Comparison of ENCODE assay signal across 1 cellular context in the genomic region with DNA sequence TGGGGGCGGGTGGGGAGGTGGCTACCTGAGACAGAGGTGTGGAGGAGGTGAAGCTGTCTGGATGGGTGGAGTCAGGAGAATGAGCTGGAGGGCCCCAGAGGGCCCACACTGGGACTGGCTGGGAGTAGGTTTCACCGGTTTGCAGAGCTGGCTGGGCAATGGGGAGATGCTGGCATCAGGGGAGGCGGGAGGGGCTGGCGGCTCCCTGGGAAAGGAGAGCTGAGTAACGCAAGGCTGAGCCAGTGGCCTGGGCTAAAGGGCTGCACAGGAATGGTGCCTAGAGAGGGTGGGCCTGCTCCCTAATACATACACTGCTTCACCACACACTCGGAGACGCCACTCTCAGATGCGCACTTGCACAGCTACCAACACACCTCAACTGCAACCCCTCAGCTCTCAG.
TF ChIP-seq lines count a peak whose summit lies in the region.

No MANE protein-coding gene starts in this region.

TF ChIP-seq in GM23338, 12 proteins besides CTCF, POLR2A, EP300 and RAD21 (continued from another document):
- no peak for TF ChIP-seq ETS1 (IDR thresholded peaks at IDR 0.05)
- no peak for TF ChIP-seq EZH2 (IDR thresholded peaks at IDR 0.05; ENCODE audit: low read depth, unreplicated experiment)
TF ChIP-seq in GM23338: peak in this region for 0.
